Comparison of ENCODE assay signal across 8 cellular contexts in the genomic region with DNA sequence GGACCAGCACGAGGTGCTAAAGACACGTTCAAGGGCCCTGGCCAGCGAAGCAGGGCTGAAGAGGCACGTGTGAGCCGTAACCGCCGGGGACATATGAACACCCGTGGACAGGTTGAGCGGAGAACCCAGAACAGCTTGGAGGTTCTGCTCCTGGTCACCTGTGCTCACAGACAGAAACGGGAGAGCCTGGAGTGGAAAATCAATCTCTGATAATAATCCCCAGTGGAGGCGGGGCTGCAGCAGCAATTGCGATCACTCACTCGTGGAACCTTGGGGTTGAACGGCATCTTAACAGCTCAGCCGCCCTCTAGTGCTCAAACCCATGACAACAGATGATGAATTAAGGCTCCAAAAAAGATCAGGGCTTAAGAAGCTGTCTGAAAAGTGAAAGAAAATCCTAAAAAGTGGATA. TPM values are rescaled to one million over a fixed set of nuclear protein-coding genes. Genes with fewer than 3 reads are reported as not detected.
DNase-seq lines count a peak whose midpoint lies in the region; ATAC-seq and TF ChIP-seq lines count a peak whose summit lies in the region.

No MANE protein-coding gene starts in this region.

- BruUV-seq in HCT116 (replicated peaks; lab: Mats Ljungman, UMichigan) = no TSS peak

- RAD21 ChIA-PET in HCT116 (lab: Charles Lee; ENCODE audit: low non-redundant PET in 1 of 2, low total read pairs in 2 of 2, uncharacterized antibody in 2 of 2, unreplicated experiment in 2 of 2) = interaction anchor here in 1 of 2 experiments (1.0 to 1.3 kb wide), 2 partner anchors 26 to 169 kb away, joined by 3 to 5 read pairs; partner anchors contain the start of gene WIPI1

- H4K20me1 ChIP-seq in HCT116 (ENCODE audit: insufficient read depth) = no peaks in the 10 kb centered on the region

- no peaks in the 10 kb centered on the region for H3K9me2 ChIP-seq in HCT116 (ENCODE audit: insufficient read depth)

- peaks cover 17 to 20% of the 10 kb centered on the region in 2 experiments for H3K4me1 ChIP-seq in HCT116 (ENCODE audit: control insufficient read depth in 1 of 2, insufficient read depth in 2 of 2, low read length in 2 of 2)

- H3K9ac ChIP-seq in HCT116 (ENCODE audit: low read length) = no peak overlapping the region

- H3K9me3 Mint-ChIP-seq in activated B cell treated with CpG ODN at 0.5 μM for 24 hours = no peaks in the 10 kb centered on the region

- H3K9me3 ChIP-seq in HCT116 (ENCODE audit: control insufficient read depth in 1 of 2, insufficient read depth in 1 of 2, low read depth in 1 of 2, low read length in 2 of 2) = no peaks in the 10 kb centered on the region

- TF ChIP-seq CTCF in HCT116 (IDR thresholded peaks at IDR 0.05 in 2 of 3, conservative IDR thresholded peaks at IDR 0.05 in 1 of 3; ENCODE audit: borderline replicate concordance in 1 of 3, insufficient read depth in 1 of 3, low read depth in 2 of 3, low read length in 2 of 3) (peak; percentile 56 to 67 (median 57); a peak in 5 of 6 replicates), activated B cell treated with CpG ODN at 0.5 μM for 24 hours (IDR thresholded peaks at IDR 0.05) (no peak)

- H3K79me2 ChIP-seq in HCT116 (ENCODE audit: insufficient read depth, low read length) = no peaks in the 10 kb centered on the region

- peaks cover 10% of the 10 kb centered on the region for H3K4me1 Mint-ChIP-seq in activated B cell treated with CpG ODN at 0.5 μM for 24 hours

- TF ChIP-seq RAD21 in HCT116 (IDR thresholded peaks at IDR 0.05; ENCODE audit: low read depth) = peak; percentile 73

- ATAC-seq in HCT116 (peak; percentile 42), activated B cell treated with CpG ODN at 0.5 μM for 24 hours (ENCODE audit: low read depth) (peak; percentile 38), GM19324 (IDR thresholded peaks at IDR 0.05; ENCODE audit: low FRiP score, unreplicated experiment) (no peak), HG02970 (IDR thresholded peaks at IDR 0.05; ENCODE audit: low FRiP score, unreplicated experiment) (no peak)

- H3K27ac Mint-ChIP-seq in activated B cell treated with CpG ODN at 0.5 μM for 24 hours = no peak overlapping the region

- TF ChIP-seq POLR2A in HCT116 (IDR thresholded peaks at IDR 0.05; ENCODE audit: borderline replicate concordance, extremely low read depth, insufficient read depth, insufficient read length) (no peak), erythroblast (IDR thresholded peaks at IDR 0.05; ENCODE audit: low read length) (no peak)

- peak; percentile 44 for DNase-seq in CD1c-positive myeloid dendritic cell (ENCODE audit: extremely low spot score)
- DNase-seq in HCT116 (ENCODE audit: low read depth, low spot score) = peak; percentile 39
- DNase-seq in activated B cell treated with CpG ODN at 0.5 μM for 24 hours = no peak
- peak; percentile 31 to 49 for DNase-seq in erythroblast (lab: John Stamatoyannopoulos, UW)
- peak in 2 of 3 donors; percentile 6 to 20 for DNase-seq in stimulated activated CD4-positive, alpha-beta T cell treated with anti-CD3 and anti-CD28 coated beads, TNF-alpha, amount 100 ng/mL, for 1 hour (ENCODE audit: low read depth in 3 of 3, low spot score in 1 of 3)
- no peak for DNase-seq in LoVo (ENCODE audit: low spot score)

- H2AFZ ChIP-seq in HCT116 (ENCODE audit: low read depth, low read length, poor library complexity, severe bottlenecking) = no peak overlapping the region

- no peak overlapping the region; the same call in 1 of the 2 replicates for H3K27ac ChIP-seq in HCT116 (ENCODE audit: low read depth, low read length)

- POLR2A ChIA-PET in HCT116 (lab: Charles Lee) (no interaction called here), activated B cell treated with CpG ODN at 0.5 μM for 24 hours (lab: Charles Lee) (interaction anchor here (0.6 to 0.8 kb wide), 2 partner anchors 18 to 682 kb away, joined by 3 read pairs; no protein-coding TSS in a partner anchor)

- H3K27me3 Mint-ChIP-seq in activated B cell treated with CpG ODN at 0.5 μM for 24 hours = no peaks in the 10 kb centered on the region

- H3K4me3 ChIP-seq in HCT116 (replicated peaks in 1 of 2; ENCODE audit: low read depth in 1 of 2, low read length in 2 of 2) = no peak overlapping the region

- peaks cover 27% of the 10 kb centered on the region for H3K36me3 Mint-ChIP-seq in activated B cell treated with CpG ODN at 0.5 μM for 24 hours (ENCODE audit: low read depth)

- CTCF ChIA-PET in HCT116 (lab: Charles Lee) (interaction anchor here (0.8 to 7.4 kb wide), 10 partner anchors 9 to 259 kb away, joined by 3 to 79 read pairs (median 3); no protein-coding TSS in a partner anchor), activated B cell treated with CpG ODN at 0.5 μM for 24 hours (lab: Charles Lee) (interaction anchor here (0.7 to 1.1 kb wide), 3 partner anchors 13 to 251 kb away, joined by 3 to 15 read pairs (median 5); no protein-coding TSS in a partner anchor)

- H3K36me3 ChIP-seq in HCT116 (ENCODE audit: control insufficient read depth in 1 of 2, insufficient read depth in 2 of 2, low read length in 2 of 2) = no peaks in the 10 kb centered on the region

- intact Hi-C loops in HCT116 (cut with micrococcal nuclease) (loop anchor here (1.0 kb wide), 1 partner anchor 168 kb away; no protein-coding TSS in a partner anchor), activated B cell treated with CpG ODN at 0.5 μM for 24 hours (cut with micrococcal nuclease) (loop anchor here (10.0 kb wide), 1 partner anchor 87 kb away; no protein-coding TSS in a partner anchor)

- no peak overlapping the region for H3K4me2 ChIP-seq in HCT116 (ENCODE audit: low read length)

- H3K27me3 ChIP-seq in HCT116 (ENCODE audit: insufficient read depth, low read length) = no peaks in the 10 kb centered on the region

- H3K4me3 Mint-ChIP-seq in activated B cell treated with CpG ODN at 0.5 μM for 24 hours = no peak overlapping the region

TF ChIP-seq in HCT116, 20 proteins besides CTCF, POLR2A, EP300 and RAD21:
- TF ChIP-seq CEBPB (IDR thresholded peaks at IDR 0.05; ENCODE audit: low read depth) = no peak
- TF ChIP-seq SP1 (IDR thresholded peaks at IDR 0.05; ENCODE audit: low read depth) = no peak
- no peak for TF ChIP-seq EGR1 (IDR thresholded peaks at IDR 0.05; ENCODE audit: low read depth)
- TF ChIP-seq ZFX (IDR thresholded peaks at IDR 0.05) = no peak
- TF ChIP-seq ELF1 (IDR thresholded peaks at IDR 0.05; ENCODE audit: borderline replicate concordance, low read depth) = no peak
- TF ChIP-seq ZNF274 (IDR thresholded peaks at IDR 0.05; ENCODE audit: low read depth, low read length) = no peak
- TF ChIP-seq JUND (IDR thresholded peaks at IDR 0.05) = no peak
- TF ChIP-seq POLR2AphosphoS5 (IDR thresholded peaks at IDR 0.05; ENCODE audit: low read depth, low read length) = no peak
- TF ChIP-seq ATF3 (IDR thresholded peaks at IDR 0.05) = no peak

RNA-seq across cellular contexts. Expression of gene WIPI1, which starts 25.6 kb away (rescaled TPM):
- total RNA-seq in HCT116 (2021; ENCODE audit: unreplicated experiment) (21.5 TPM), activated B cell treated with CpG ODN at 0.5 μM for 24 hours (9.8 and 11.2 TPM in 2 replicates)
- polyA plus RNA-seq in HCT116 (2012) = 19.7 and 23.1 TPM in 2 replicates

Comparison
In these comparisons a context has a peak if more than half of its experiments do, and no peak if none do; other contexts are left out.
1. DNase-seq: peak in CD1c-positive myeloid dendritic cell (single experiment), HCT116 (single experiment), erythroblast (2 of 2) and stimulated activated CD4-positive, alpha-beta T cell treated with anti-CD3 and anti-CD28 coated beads, TNF-alpha, amount 100 ng/mL, for 1 hour (2 of 3); none in activated B cell treated with CpG ODN at 0.5 μM for 24 hours (single experiment) and LoVo (single experiment).
2. ATAC-seq: peak in HCT116 (single experiment) and activated B cell treated with CpG ODN at 0.5 μM for 24 hours (single experiment); none in GM19324 (single experiment) and HG02970 (single experiment).